ENCODE assay signal across 10 cellular contexts in the genomic region with DNA sequence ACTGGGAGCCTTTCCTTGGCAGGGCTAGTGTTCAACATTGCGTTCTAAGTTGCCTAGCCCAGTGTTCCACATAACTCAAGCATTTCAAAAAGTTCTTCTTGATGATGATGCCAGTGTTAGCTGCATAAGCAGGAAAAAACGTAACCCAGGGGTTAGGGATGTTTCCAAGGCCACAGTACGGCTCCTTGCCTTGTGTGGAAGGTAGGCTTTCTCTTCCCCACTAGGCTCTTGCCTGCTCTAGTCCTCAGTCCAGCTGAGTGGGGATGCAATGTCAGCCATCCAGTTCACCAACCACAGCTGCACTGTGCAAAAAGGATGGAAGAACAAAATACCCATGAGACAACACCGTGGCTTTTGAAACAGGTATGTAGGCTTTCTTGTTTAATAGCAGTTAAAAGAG.
"Had no signal": no experiment of that assay in that cellular context is flagged by ENCODE, and none has a peak within 500 bp of the region (broad histone marks: within the 10 kb centered on the region; RNA-seq: fewer than 3 reads in every experiment).

No MANE protein-coding gene starts in this region.

- H3K4me3 ChIP-seq: GM23248, GM23338, HAP-1 had no signal

- DNase-seq: GM23248, GOT3, H7, H9, HCEC 1CT, HFFc6 had no signal

- H3K9me3 ChIP-seq: HAP-1 had no signal

- H2AFZ ChIP-seq: GM23248, GM23338 had no signal

- FAIRE-seq: H54 had no signal

- ATAC-seq: GM23338, HCT116 had no signal

- H3K9ac ChIP-seq: GM23248 had no signal

- H3K4me2 ChIP-seq: GM23338 had no signal

- H3K36me3 ChIP-seq: HAP-1 had no signal

- H3K27ac ChIP-seq: GM23248 had no signal

- H3K4me1 ChIP-seq: HAP-1 had no signal
